Comparison of ENCODE assay signal across 9 cellular contexts in genomic region chr3:39384665-39385000, GRCh38. TPM values are rescaled to one million over a fixed set of nuclear protein-coding genes. Genes with fewer than 3 reads are reported as not detected.
DNase-seq lines count a peak whose midpoint lies in the region; ATAC-seq, FAIRE-seq and TF ChIP-seq lines count a peak whose summit lies in the region.
"Had no signal": no experiment of that assay in that cellular context is flagged by ENCODE, and none has a peak within 500 bp of the region (broad histone marks: within the 10 kb centered on the region; RNA-seq: fewer than 3 reads in every experiment).

No MANE protein-coding gene starts in this region.

- 64% methylated on average over 14 of the region's 14 CpGs for WGBS in esophagus muscularis mucosa
- 27 to 37% methylated on average over 14 of the region's 14 CpGs for WGBS in pancreas, 2 donors

- TF ChIP-seq EP300 in esophagus muscularis mucosa (IDR thresholded peaks at IDR 0.05) = no peak

- no peaks in the 10 kb centered on the region for H3K9me3 Mint-ChIP-seq in Caco-2 (ENCODE audit: unreplicated experiment)

- peaks cover 37% of the 10 kb centered on the region for H3K4me1 Mint-ChIP-seq in Caco-2 (ENCODE audit: low read depth, unreplicated experiment)

- no peak for TF ChIP-seq POLR2A in esophagus muscularis mucosa (IDR thresholded peaks at IDR 0.05; ENCODE audit: low read depth)

- BruUV-seq in Caco-2 (replicated peaks; lab: Mats Ljungman, UMichigan) (TSS peak; percentile 57), PC-9 (replicated peaks; lab: Mats Ljungman, UMichigan) (TSS peak; percentile 33)

- CTCF ChIA-PET in Caco-2 (lab: Charles Lee) = no interaction called here
- CTCF ChIA-PET in PC-9 (lab: Charles Lee) = no interaction called here

- POLR2A ChIA-PET in Caco-2 (lab: Charles Lee) = no interaction called here
- POLR2A ChIA-PET in PC-9 (lab: Charles Lee; ENCODE audit: unreplicated experiment) = interaction anchor here (0.5 kb wide), 1 partner anchor 259 kb away, joined by 6 read pairs; no protein-coding TSS in a partner anchor

- H3K4me3 ChIP-seq in Caco-2 (ENCODE audit: low read depth, low read length) = peak overlapping the region; percentile 43
- H3K4me3 ChIP-seq in PC-9 = peak overlapping the region; percentile 78; the same call in 1 of the 2 replicates
- peak overlapping the region; percentile 76 to 90 (median 86) for H3K4me3 ChIP-seq in esophagus muscularis mucosa
- H3K4me3 ChIP-seq in pancreas = peak overlapping the region; percentile 59 to 86 (median 68)

- H3K4me2 ChIP-seq in PC-9 = peak overlapping the region; percentile 87

- DNase-seq in Caco-2 (no peak), PC-9 (no peak), esophagus muscularis mucosa (ENCODE audit: extremely low spot score) (no peak), pancreas (no peak), NCI-H345 (lab: John Stamatoyannopoulos, UW) (no peak)
- DNase-seq: NCI-H187 had no signal

- TF ChIP-seq CTCF in Caco-2 (IDR thresholded peaks at IDR 0.05; ENCODE audit: insufficient read depth in 1 of 2, low read depth in 1 of 2, low read length in 1 of 2, severe bottlenecking in 1 of 2, unreplicated experiment in 1 of 2) (no peak), PC-9 (conservative IDR thresholded peaks at IDR 0.05) (no peak), esophagus muscularis mucosa (IDR thresholded peaks at IDR 0.05) (no peak), pancreas (IDR thresholded peaks at IDR 0.05) (no peak)

- H3K4me1 ChIP-seq in Caco-2 (peaks cover 33% of the 10 kb centered on the region; the same call in 1 of the 2 replicates), PC-9 (replicated peaks; ENCODE audit: insufficient read depth) (peaks cover 18% of the 10 kb centered on the region), esophagus muscularis mucosa (peaks cover 16 to 45% (median 31%) of the 10 kb centered on the region in 4 donors), pancreas (peaks cover 23 to 33% (median 32%) of the 10 kb centered on the region in 3 donors)

- peak overlapping the region; percentile 99 for H3K27ac Mint-ChIP-seq in Caco-2 (ENCODE audit: unreplicated experiment)

- H4K20me1 ChIP-seq in PC-9 (ENCODE audit: insufficient read depth) = peaks cover 29% of the 10 kb centered on the region

- H3K27ac ChIP-seq in PC-9 (no peak overlapping the region), esophagus muscularis mucosa (replicated peaks in 1 of 4) (peak overlapping the region; percentile 93 to 99 (median 95)), pancreas (peak overlapping the region; percentile 94 to 100 (median 97))

- H3K36me3 Mint-ChIP-seq in Caco-2 (ENCODE audit: insufficient read depth, unreplicated experiment) = peaks cover 36% of the 10 kb centered on the region

- ATAC-seq in pancreas (no peak), HG03354 (IDR thresholded peaks at IDR 0.05; ENCODE audit: poor library complexity, severe bottlenecking, unreplicated experiment) (no peak), GM21825 (IDR thresholded peaks at IDR 0.05; ENCODE audit: unreplicated experiment) (no peak), HG03039 (IDR thresholded peaks at IDR 0.05; ENCODE audit: unreplicated experiment) (no peak)

- peaks cover 50% of the 10 kb centered on the region for H3K79me2 ChIP-seq in PC-9 (ENCODE audit: low read depth)

- H3K27me3 ChIP-seq in Caco-2 (replicated peaks; ENCODE audit: control insufficient read depth, insufficient read depth, low read length) (no peaks in the 10 kb centered on the region), PC-9 (ENCODE audit: insufficient read depth, low read depth) (no peaks in the 10 kb centered on the region), esophagus muscularis mucosa (no peaks in the 10 kb centered on the region), pancreas (no peaks in the 10 kb centered on the region)

- no peaks in the 10 kb centered on the region for H3K27me3 Mint-ChIP-seq in Caco-2 (ENCODE audit: insufficient read depth, unreplicated experiment)

- no peaks in the 10 kb centered on the region for H3K9me3 ChIP-seq in Caco-2
- no peaks in the 10 kb centered on the region for H3K9me3 ChIP-seq in PC-9 (ENCODE audit: insufficient read depth, low read depth)
- no peaks in the 10 kb centered on the region for H3K9me3 ChIP-seq in esophagus muscularis mucosa
- H3K9me3 ChIP-seq in pancreas = no peaks in the 10 kb centered on the region

- H3K4me3 Mint-ChIP-seq in Caco-2 (ENCODE audit: unreplicated experiment) = peak overlapping the region; percentile 96

- no peak for FAIRE-seq in pancreas (lab: Jason Lieb, UNC)

- no peaks in the 10 kb centered on the region for H3K36me3 ChIP-seq in Caco-2 (ENCODE audit: control insufficient read depth, insufficient read depth, low read length)
- H3K36me3 ChIP-seq in PC-9 (ENCODE audit: low read depth) = no peaks in the 10 kb centered on the region
- H3K36me3 ChIP-seq in esophagus muscularis mucosa = peaks cover 1 to 7% (median 4%) of the 10 kb centered on the region in 4 donors
- H3K36me3 ChIP-seq in pancreas = no peaks in the 10 kb centered on the region

- no peaks in the 10 kb centered on the region for H3K9me2 ChIP-seq in PC-9 (ENCODE audit: insufficient read depth)

- H2AFZ ChIP-seq in PC-9 = no peak overlapping the region

- intact Hi-C loops in Caco-2 (cut with micrococcal nuclease; ENCODE audit: unreplicated experiment) (loop anchor here (1.0 to 10.0 kb wide), 4 partner anchors 22 to 260 kb away; partner anchors contain the start of gene RPSA), PC-9 (cut with micrococcal nuclease; ENCODE audit: unreplicated experiment) (loop anchor here (1.0 kb wide), 1 partner anchor 22 kb away; the partner anchor contains the start of gene RPSA), esophagus muscularis mucosa (cut with DNase I) (loop anchor here (1.0 kb wide), 1 partner anchor 22 kb away; the partner anchor contains the start of gene RPSA), pancreas (cut with DNase I) (no loop called here)

- H3F3A ChIP-seq in PC-9 (ENCODE audit: insufficient read depth, low read depth) = no peaks in the 10 kb centered on the region; the same call in 1 of the 2 replicates

RNA-seq across cellular contexts. Expression of gene SLC25A38, which starts 1.5 kb away (rescaled TPM):
- total RNA-seq in Caco-2 (2022) (33.1 and 37.7 TPM in 2 replicates), PC-9 (2021) (22.0 and 25.6 TPM in 2 replicates), esophagus muscularis mucosa (10 to 100 TPM; 20.3 to 45.7 (median 36.1) TPM), pancreas (10 to 100 TPM; 14.2 to 29.4 (median 21.1) TPM)
- polyA plus RNA-seq in pancreas = 10 to 100 TPM; 25.1 to 29.4 TPM

RNA-seq across cellular contexts. Expression of gene RPSA, which starts 21.9 kb away (rescaled TPM):
- 1,548 and 1,562 TPM in 2 replicates for total RNA-seq in Caco-2 (2022)
- total RNA-seq in PC-9 (2021) = 1,544 and 1,775 TPM in 2 replicates
- total RNA-seq in esophagus muscularis mucosa = 1,000 to 10,000 TPM in 2 of 4 donors, 100 to 1,000 TPM in 2; 720 to 1,054 (median 915) TPM
- total RNA-seq in pancreas = 1,000 to 10,000 TPM in 1 of 6 donors, 100 to 1,000 TPM in 5; 540 to 1,016 (median 687) TPM
- 100 to 1,000 TPM; 840 to 998 TPM for polyA plus RNA-seq in pancreas

RNA-seq across cellular contexts. Expression of gene CCR8, which starts 55.1 kb away (rescaled TPM):
- total RNA-seq in Caco-2 (2022) (not detected in 2 replicates), PC-9 (2021) (not detected in 2 replicates), esophagus muscularis mucosa (not detected), pancreas (not detected)
- not detected for polyA plus RNA-seq in pancreas

Comparison
In these comparisons a context has a peak if more than half of its experiments do, and no peak if none do; other contexts are left out.
1. intact Hi-C loops: an anchor here in Caco-2 (1.0 to 10.0 kb wide), PC-9 (1.0 kb wide) and esophagus muscularis mucosa (1.0 kb wide); none called in pancreas.